21 cellular contexts compared by ENCODE assay signal in genomic region chr21:39108291-39109162, GRCh38.
"Had no signal": no experiment of that assay in that cellular context is flagged by ENCODE, and none has a peak within 500 bp of the region (broad histone marks: within the 10 kb centered on the region; RNA-seq: fewer than 3 reads in every experiment).

No MANE protein-coding gene starts in this region.

- H3K27ac ChIP-seq: gastrocnemius medialis, heart right ventricle, left ventricle myocardium inferior, psoas muscle, right lobe of liver, tibial artery, upper lobe of left lung, uterus had no signal

- H3K4me3 Mint-ChIP-seq: naive B cell; nephron; stimulated activated effector memory CD8-positive, alpha-beta T cell treated with anti-CD3 and anti-CD28 coated beads, Interleukin-12 subunit alpha, Interleukin-12 subunit beta, amount 100 ng/mL, for 72 hours had no signal

- H3K4me1 Mint-ChIP-seq: stimulated activated effector memory CD8-positive, alpha-beta T cell treated with anti-CD3 and anti-CD28 coated beads, Interleukin-12 subunit alpha, Interleukin-12 subunit beta, amount 100 ng/mL, for 72 hours had no signal

- H3K9me3 ChIP-seq: gastrocnemius medialis, heart right ventricle, left ventricle myocardium inferior, psoas muscle, right lobe of liver, tibial artery, upper lobe of left lung, uterus had no signal

- DNase-seq: cortex of kidney; effector memory CD4-positive, alpha-beta T cell; gastrocnemius medialis; heart right ventricle; hypothalamus; left ventricle myocardium inferior; mesendoderm; naive B cell; retina; right lobe of liver; stimulated activated CD4-positive, alpha-beta T cell treated with anti-CD3 and anti-CD28 coated beads, Interleukin-4, amount 100 ng/mL, for 1 hour; stimulated activated CD8-positive, alpha-beta memory T cell treated with anti-CD3 and anti-CD28 coated beads, Interleukin-4, amount 100 ng/mL, for 48 hours; stimulated activated naive CD8-positive, alpha-beta T cell treated with anti-CD3 and anti-CD28 coated beads, Interleukin-15, Interleukin-2, amounts not matched to agents 100 U/mL and 50 U/mL, for 24 hours; uterus had no signal

- H3K4me3 ChIP-seq: gastrocnemius medialis, heart right ventricle, left ventricle myocardium inferior, lung, psoas muscle, right lobe of liver, tibial artery, upper lobe of left lung, uterus had no signal

- H3K27ac Mint-ChIP-seq: naive B cell; stimulated activated effector memory CD8-positive, alpha-beta T cell treated with anti-CD3 and anti-CD28 coated beads, Interleukin-12 subunit alpha, Interleukin-12 subunit beta, amount 100 ng/mL, for 72 hours had no signal

- H3K36me3 ChIP-seq: gastrocnemius medialis, heart right ventricle, left ventricle myocardium inferior, right lobe of liver, tibial artery, upper lobe of left lung, uterus had no signal

- ATAC-seq: esophagus mucosa; gastrocnemius medialis; heart right ventricle; psoas muscle; right lobe of liver; stimulated activated effector memory CD8-positive, alpha-beta T cell treated with anti-CD3 and anti-CD28 coated beads, Interleukin-12 subunit alpha, Interleukin-12 subunit beta, amount 100 ng/mL, for 72 hours; stimulated activated naive CD8-positive, alpha-beta T cell treated with anti-CD3 and anti-CD28 coated beads, Interleukin-15, Interleukin-2, amounts not matched to agents 100 U/mL and 50 U/mL, for 24 hours had no signal

- H3K9me3 Mint-ChIP-seq: naive B cell; nephron; stimulated activated effector memory CD8-positive, alpha-beta T cell treated with anti-CD3 and anti-CD28 coated beads, Interleukin-12 subunit alpha, Interleukin-12 subunit beta, amount 100 ng/mL, for 72 hours had no signal

- H3K36me3 Mint-ChIP-seq: stimulated activated effector memory CD8-positive, alpha-beta T cell treated with anti-CD3 and anti-CD28 coated beads, Interleukin-12 subunit alpha, Interleukin-12 subunit beta, amount 100 ng/mL, for 72 hours had no signal

- H3K4me1 ChIP-seq: right lobe of liver had no signal

- H3K27me3 ChIP-seq: gastrocnemius medialis, heart right ventricle, right lobe of liver, tibial artery, upper lobe of left lung, uterus had no signal
